In the genomic region with DNA sequence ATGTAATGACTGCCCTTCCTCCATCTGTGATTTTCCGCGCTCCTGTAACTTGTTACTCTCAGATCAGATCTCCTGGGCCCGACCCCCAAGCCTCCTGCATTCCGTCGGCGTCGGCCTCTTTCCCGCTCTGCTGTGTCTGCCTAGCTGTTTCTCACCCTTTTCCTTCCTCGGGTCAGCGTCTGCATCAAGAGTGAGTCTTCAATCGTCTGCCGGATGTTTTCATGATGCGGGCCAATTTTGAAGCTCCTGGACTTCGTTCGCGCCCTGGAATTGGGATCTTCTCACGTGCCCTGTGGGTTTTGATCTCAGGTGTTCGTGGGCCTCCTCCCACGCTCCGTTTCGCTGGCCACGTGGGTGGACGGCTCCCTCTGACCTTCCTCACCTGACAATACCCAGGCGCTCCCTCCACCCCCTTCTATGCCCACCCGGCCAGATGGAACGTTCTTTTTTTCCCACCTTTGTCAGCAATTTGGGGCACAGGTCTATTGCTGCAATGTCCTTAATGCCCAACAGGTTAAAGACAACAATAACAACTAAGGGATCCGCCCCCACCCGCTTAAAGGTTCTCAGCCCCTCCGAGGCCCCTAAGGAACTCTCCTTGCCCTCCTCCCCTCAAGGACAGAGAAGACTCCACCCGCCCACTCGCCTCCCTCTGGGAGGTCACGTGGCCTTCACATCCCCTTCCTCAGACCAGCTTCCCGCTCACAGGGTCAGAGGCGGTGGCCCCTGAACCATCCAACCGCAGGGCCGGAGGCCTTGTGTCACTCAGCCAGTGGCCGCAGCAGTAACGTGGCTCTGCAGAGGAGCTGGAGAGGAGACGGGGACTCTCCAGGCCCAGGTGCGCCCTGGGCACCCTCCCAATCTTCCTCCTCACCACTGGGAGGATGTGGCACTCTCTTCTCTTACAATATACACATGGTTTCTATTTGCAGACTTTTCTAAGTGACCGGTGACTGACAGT, we compare ENCODE assay signal across 27 cellular contexts.
A peak's percentile ranks its signal among the peaks of the same experiment; 100 is the strongest.
DNase-seq lines count a peak whose midpoint lies in the region; ATAC-seq, FAIRE-seq and TF ChIP-seq lines count a peak whose summit lies in the region.
"Had no signal": no experiment of that assay in that cellular context is flagged by ENCODE, and none has a peak within 500 bp of the region (broad histone marks: within the 10 kb centered on the region; RNA-seq: fewer than 3 reads in every experiment).

No MANE protein-coding gene starts in this region.

- H3K27me3 ChIP-seq in H9 (ENCODE audit: insufficient read depth, low read length) = no peaks in the 10 kb centered on the region
- no peaks in the 10 kb centered on the region for H3K27me3 ChIP-seq in endothelial cell of umbilical vein (ENCODE audit: control insufficient read depth in 2 of 2, insufficient read depth in 2 of 2, low read length in 2 of 2)
- H3K27me3 ChIP-seq in neural progenitor cell = no peaks in the 10 kb centered on the region
- H3K27me3 ChIP-seq: pancreas had no signal

- no peak overlapping the region for H3K4me2 ChIP-seq in H9 (ENCODE audit: insufficient read depth, insufficient read length, low read length)
- no peak overlapping the region for H3K4me2 ChIP-seq in endothelial cell of umbilical vein (ENCODE audit: insufficient read depth, low read length)
- H3K4me2 ChIP-seq in neural progenitor cell = no peak overlapping the region

- no peak overlapping the region for H4K5ac ChIP-seq in H9 (ENCODE audit: insufficient read length, low read depth, low read length)

- no peaks in the 10 kb centered on the region for H3K79me1 ChIP-seq in H9 (ENCODE audit: insufficient read depth, low read depth, low read length, poor library complexity, severe bottlenecking)

- no peaks in the 10 kb centered on the region for H3F3A ChIP-seq in neural progenitor cell (ENCODE audit: low read depth)

- no peak for ATAC-seq in GM21390 (IDR thresholded peaks at IDR 0.05; ENCODE audit: unreplicated experiment)
- ATAC-seq: activated CD8-positive, alpha-beta T cell treated with anti-CD3 and anti-CD28 coated beads, Interleukin-2, amount 10 ng/mL, durations not matched to agents 7 days and 5 days; activated naive CD4-positive, alpha-beta T cell treated with anti-CD3 and anti-CD28 coated beads, Interleukin-2, amount 50 U/mL, for 72 hours; pancreas had no signal

- peaks cover 35% of the 10 kb centered on the region for H3K27me3 Mint-ChIP-seq in H9 (ENCODE audit: low read depth)
- H3K27me3 Mint-ChIP-seq in neural progenitor cell (ENCODE audit: insufficient read depth, low read depth) = peaks cover 8% of the 10 kb centered on the region

- H3K9me1 ChIP-seq in endothelial cell of umbilical vein (replicated peaks; ENCODE audit: control insufficient read depth, extremely low read depth, insufficient read depth, low read length) = no peaks in the 10 kb centered on the region

- no peak overlapping the region for H4K91ac ChIP-seq in H9 (ENCODE audit: insufficient read length, low read depth, low read length)

- no peaks in the 10 kb centered on the region for H3K36me3 Mint-ChIP-seq in H9 (ENCODE audit: insufficient read depth in 1 of 3, low read depth in 3 of 3)
- H3K36me3 Mint-ChIP-seq in neural progenitor cell = no peaks in the 10 kb centered on the region
- H3K36me3 Mint-ChIP-seq: activated naive CD4-positive, alpha-beta T cell treated with anti-CD3 and anti-CD28 coated beads, Interleukin-2, amount 50 U/mL, for 72 hours had no signal

- no peak overlapping the region for H3K4ac ChIP-seq in H9 (ENCODE audit: low read depth, low read length)

- H2BK15ac ChIP-seq in H9 (ENCODE audit: low read depth, low read length) = no peak overlapping the region

- no peak for TF ChIP-seq CTCF in H9 (conservative IDR thresholded peaks at IDR 0.05)
- TF ChIP-seq CTCF in endothelial cell of umbilical vein (IDR thresholded peaks at IDR 0.05; ENCODE audit: extremely low read depth in 1 of 2, insufficient read depth in 1 of 2, low read depth in 1 of 2, low read length in 2 of 2) = no peak
- TF ChIP-seq CTCF in neural progenitor cell (IDR thresholded peaks at IDR 0.05) = no peak

- no peak overlapping the region for H4K8ac ChIP-seq in H9 (replicated peaks; ENCODE audit: insufficient read length, low read depth, low read length)

- H3K4me1 Mint-ChIP-seq in H9 = peaks cover 13% of the 10 kb centered on the region in 2 experiments
- peaks cover 19% of the 10 kb centered on the region for H3K4me1 Mint-ChIP-seq in neural progenitor cell

- H2BK120ac ChIP-seq in H9 (ENCODE audit: low read depth, low read length, poor library complexity, severe bottlenecking) = no peak overlapping the region

- no peak overlapping the region for H3K56ac ChIP-seq in H9 (ENCODE audit: insufficient read length, low read depth, low read length)

- H3K36me3 ChIP-seq in endothelial cell of umbilical vein (ENCODE audit: control insufficient read depth in 2 of 2, extremely low read depth in 1 of 2, insufficient read depth in 2 of 2, low read length in 2 of 2) = no peaks in the 10 kb centered on the region
- no peaks in the 10 kb centered on the region for H3K36me3 ChIP-seq in neural progenitor cell
- H3K36me3 ChIP-seq: pancreas, transverse colon had no signal

- H3K9ac ChIP-seq in H9 (ENCODE audit: extremely low read depth, insufficient read length, low read length) = no peak overlapping the region
- H3K9ac ChIP-seq in endothelial cell of umbilical vein (replicated peaks; ENCODE audit: extremely low read depth, insufficient read depth, low read length) = no peak overlapping the region
- H3K9ac ChIP-seq in neural progenitor cell = no peak overlapping the region

- H2BK12ac ChIP-seq in H9 (ENCODE audit: insufficient read length, low read depth, low read length) = no peak overlapping the region

- CTCF ChIA-PET in endothelial cell of umbilical vein (lab: Charles Lee) = interaction anchor here (1.2 kb wide), 1 partner anchor 10 kb away, joined by 3 read pairs; no protein-coding TSS in a partner anchor

- FAIRE-seq in endothelial cell of umbilical vein (lab: Jason Lieb, UNC) = no peak
- FAIRE-seq: pancreas had no signal

- H4K20me1 ChIP-seq in H9 (ENCODE audit: control insufficient read depth, insufficient read depth, insufficient read length) (no peaks in the 10 kb centered on the region), endothelial cell of umbilical vein (replicated peaks; ENCODE audit: control insufficient read depth, extremely low read depth, insufficient read depth, low read length) (no peaks in the 10 kb centered on the region), neural progenitor cell (ENCODE audit: low read depth) (no peaks in the 10 kb centered on the region)

- dilution Hi-C loops in endothelial cell of umbilical vein (cut with MboI; ENCODE audit: extremely low pct_ligation_motif_present, low sequenced_read_pairs) = no loop called here

- no peak overlapping the region; the same call in 1 of the 2 replicates for H3K14ac ChIP-seq in H9 (ENCODE audit: insufficient read depth, low read length)

- no CpG with 5 or more reads among the region's 41 CpGs for WGBS in H9 (ENCODE audit: extremely low coverage, insufficient read length, low lambda C conversion rate)

- H3K23me2 ChIP-seq in H9 (ENCODE audit: insufficient read length, low read depth, low read length, poor library complexity, severe bottlenecking) = no peaks in the 10 kb centered on the region

- H3K4me3 ChIP-seq in endothelial cell of umbilical vein (replicated peaks in 1 of 3; ENCODE audit: insufficient read depth in 1 of 3, low read depth in 1 of 3, low read length in 3 of 3) (no peak overlapping the region), neural progenitor cell (no peak overlapping the region)
- H3K4me3 ChIP-seq: pancreas, transverse colon had no signal

- no peak overlapping the region for H3K23ac ChIP-seq in H9 (ENCODE audit: insufficient read length, low read depth, low read length)

- H3K4me3 Mint-ChIP-seq in H9 (no peak overlapping the region), neural progenitor cell (no peak overlapping the region)
- H3K4me3 Mint-ChIP-seq: activated CD8-positive, alpha-beta T cell treated with anti-CD3 and anti-CD28 coated beads, Interleukin-2, amount 10 ng/mL, durations not matched to agents 7 days and 5 days had no signal

- H3K4me1 ChIP-seq in H9 (ENCODE audit: insufficient read depth, low read length) (no peaks in the 10 kb centered on the region), endothelial cell of umbilical vein (ENCODE audit: control insufficient read depth, extremely low read depth, insufficient read depth, low read length) (no peaks in the 10 kb centered on the region), neural progenitor cell (no peaks in the 10 kb centered on the region)
- H3K4me1 ChIP-seq: pancreas, transverse colon had no signal

- no peak overlapping the region for H2BK20ac ChIP-seq in H9 (ENCODE audit: low read depth, low read length, poor library complexity, severe bottlenecking)

- TF ChIP-seq POLR2A in endothelial cell of umbilical vein (IDR thresholded peaks at IDR 0.05; ENCODE audit: low read depth, low read length) = no peak

- H3K27ac Mint-ChIP-seq in H9 (no peak overlapping the region), neural progenitor cell (peak overlapping the region; percentile 12)
- H3K27ac Mint-ChIP-seq: activated CD8-positive, alpha-beta T cell treated with anti-CD3 and anti-CD28 coated beads, Interleukin-2, amount 10 ng/mL, durations not matched to agents 7 days and 5 days; activated naive CD4-positive, alpha-beta T cell treated with anti-CD3 and anti-CD28 coated beads, Interleukin-2, amount 50 U/mL, for 72 hours had no signal

- H3K27ac ChIP-seq in H9 (ENCODE audit: insufficient read length, low read depth, low read length) = no peak overlapping the region
- no peak overlapping the region for H3K27ac ChIP-seq in endothelial cell of umbilical vein (ENCODE audit: insufficient read depth, low read depth, low read length)
- no peak overlapping the region for H3K27ac ChIP-seq in neural progenitor cell
- H3K27ac ChIP-seq: pancreas, RWPE1, transverse colon had no signal

- no peaks in the 10 kb centered on the region for H3K9me3 Mint-ChIP-seq in H9
- H3K9me3 Mint-ChIP-seq in neural progenitor cell = no peaks in the 10 kb centered on the region
- H3K9me3 Mint-ChIP-seq: activated naive CD4-positive, alpha-beta T cell treated with anti-CD3 and anti-CD28 coated beads, Interleukin-2, amount 50 U/mL, for 72 hours had no signal

- intact Hi-C loops in endothelial cell of umbilical vein (cut with micrococcal nuclease) = no loop called here

- H2AK5ac ChIP-seq in H9 (ENCODE audit: insufficient read length, low read length) = no peak overlapping the region

- 0 out of 2 replicates have a peak, but pooled peaks cover 1% of the 10 kb centered on the region for H3K79me2 ChIP-seq in H9 (ENCODE audit: insufficient read depth, low read length)
- no peaks in the 10 kb centered on the region for H3K79me2 ChIP-seq in endothelial cell of umbilical vein (ENCODE audit: control insufficient read depth, insufficient read depth, low read length)
- no peaks in the 10 kb centered on the region for H3K79me2 ChIP-seq in neural progenitor cell (ENCODE audit: low read depth)

- H3K18ac ChIP-seq in H9 (ENCODE audit: insufficient read length, low read depth, low read length) = no peak overlapping the region

- POLR2A ChIA-PET in endothelial cell of umbilical vein (lab: Charles Lee) = no interaction called here

- H2AFZ ChIP-seq in H9 (ENCODE audit: low read length) = no peak overlapping the region
- no peak overlapping the region for H2AFZ ChIP-seq in endothelial cell of umbilical vein (ENCODE audit: low read depth, low read length)
- no peak overlapping the region for H2AFZ ChIP-seq in neural progenitor cell (replicated peaks)

- no peak overlapping the region for H3T11ph ChIP-seq in H9 (ENCODE audit: low read length)

- no peak overlapping the region for H2BK5ac ChIP-seq in H9 (ENCODE audit: insufficient read length, low read length)

- H3K9me3 ChIP-seq in H9 (ENCODE audit: control insufficient read depth, low read depth, low read length) = no peaks in the 10 kb centered on the region
- no peaks in the 10 kb centered on the region for H3K9me3 ChIP-seq in endothelial cell of umbilical vein (replicated peaks; ENCODE audit: control insufficient read depth, insufficient read depth, low read length)
- no peaks in the 10 kb centered on the region for H3K9me3 ChIP-seq in neural progenitor cell (ENCODE audit: low read depth)
- H3K9me3 ChIP-seq: pancreas, transverse colon had no signal

- DNase-seq in NCI-H2196 (lab: John Stamatoyannopoulos, UW; ENCODE audit: unreplicated experiment) (peak; percentile 24), NCI-H2196 treated with DMSO at 0.1 percent for 48 hours (lab: John Stamatoyannopoulos, UW; ENCODE audit: unreplicated experiment) (no peak), H9 (peak; percentile 62), endothelial cell of umbilical vein (ENCODE audit: low read depth, low spot score) (peak; percentile 58), neural progenitor cell (ENCODE audit: low spot score) (no peak), pons (ENCODE audit: low spot score) (no peak)
- no peak for DNase-seq in activated CD4-positive, alpha-beta T cell treated with anti-CD3 and anti-CD28 coated beads for 48 hours
- DNase-seq: 8988T; activated CD4-positive, CD25-positive, alpha-beta regulatory T cell; activated CD8-positive, alpha-beta T cell treated with anti-CD3 and anti-CD28 coated beads, Interleukin-2, amount 10 ng/mL, durations not matched to agents 7 days and 5 days; activated T-cell treated with anti-CD3 and anti-CD28 coated beads, Interleukin-2, amount 50 U/mL, for 48 hours; AML-193; COR-L47; effector CD8-positive, alpha-beta T cell; glutamatergic neuron; HCEC 1CT; Karpas-422; NCI-H1092; NCI-H1930; pancreas; stimulated activated CD4-positive, alpha-beta T cell treated with anti-CD3 and anti-CD28 coated beads, Interleukin-2, amount 100 ng/mL, for 48 hours; stimulated activated naive CD4-positive, alpha-beta T cell treated with Interleukin-2 at 50 U/mL for 16 hours; T-helper 9 cell; transverse colon had no signal

- BruUV-seq in endothelial cell of umbilical vein (replicated peaks; lab: Mats Ljungman, UMichigan) = no TSS peak

Comparison
In these comparisons a context has a peak if more than half of its experiments do, and no peak if none do; other contexts are left out.
1. DNase-seq: peak in NCI-H2196 (single experiment), H9 (single experiment) and endothelial cell of umbilical vein (single experiment); none in NCI-H2196 treated with DMSO at 0.1 percent for 48 hours (single experiment), neural progenitor cell (single experiment), activated CD4-positive, alpha-beta T cell treated with anti-CD3 and anti-CD28 coated beads for 48 hours (single experiment) and pons (single experiment).